Comparison of ENCODE assay signal across 8 cellular contexts in genomic region chr10:6382081-6382480, GRCh38.
A peak's percentile ranks its signal among the peaks of the same experiment; 100 is the strongest.
DNase-seq lines count a peak whose midpoint lies in the region; ATAC-seq, FAIRE-seq and TF ChIP-seq lines count a peak whose summit lies in the region.

No MANE protein-coding gene starts in this region.

- H2BK20ac ChIP-seq in H9 (ENCODE audit: low read depth, low read length, poor library complexity, severe bottlenecking): no peak overlapping the region

- H2AFZ ChIP-seq in H9 (ENCODE audit: low read length): no peak overlapping the region

- H4K8ac ChIP-seq in H9 (replicated peaks; ENCODE audit: insufficient read length, low read depth, low read length): no peak overlapping the region

- H3K27ac Mint-ChIP-seq in activated T-cell treated with anti-CD3 and anti-CD28 coated beads, Interleukin-2, amount 50 U/mL, for 72 hours: peak overlapping the region; percentile 35
- H3K27ac Mint-ChIP-seq in H9: no peak overlapping the region

- H3T11ph ChIP-seq in H9 (ENCODE audit: low read length): no peak overlapping the region

- H3K56ac ChIP-seq in H9 (ENCODE audit: insufficient read length, low read depth, low read length): no peak overlapping the region

- H4K20me1 ChIP-seq in H9 (ENCODE audit: control insufficient read depth, insufficient read depth, insufficient read length): no peaks in the 10 kb centered on the region

- no peaks in the 10 kb centered on the region for H3K27me3 Mint-ChIP-seq in activated T-cell treated with anti-CD3 and anti-CD28 coated beads, Interleukin-2, amount 50 U/mL, for 72 hours (ENCODE audit: low read depth)
- no peaks in the 10 kb centered on the region; the same call in none of the 2 replicates for H3K27me3 Mint-ChIP-seq in H9 (ENCODE audit: low read depth)

- peaks cover 31% of the 10 kb centered on the region for H3K9me3 ChIP-seq in H9 (ENCODE audit: control insufficient read depth, low read depth, low read length)

- no peaks in the 10 kb centered on the region for H3K27me3 ChIP-seq in layer of hippocampus (ENCODE audit: control insufficient read depth, insufficient read depth, low read length)
- no peaks in the 10 kb centered on the region for H3K27me3 ChIP-seq in H9 (ENCODE audit: insufficient read depth, low read length)

- H3K14ac ChIP-seq in H9 (ENCODE audit: insufficient read depth, low read length): no peak overlapping the region

- no peaks in the 10 kb centered on the region for H3K79me1 ChIP-seq in H9 (ENCODE audit: insufficient read depth, low read depth, low read length, poor library complexity, severe bottlenecking)

- H2BK15ac ChIP-seq in H9 (ENCODE audit: low read depth, low read length): no peak overlapping the region

- H3K23ac ChIP-seq in H9 (ENCODE audit: insufficient read length, low read depth, low read length): no peak overlapping the region

- peaks cover 29% of the 10 kb centered on the region for H3K4me1 Mint-ChIP-seq in activated T-cell treated with anti-CD3 and anti-CD28 coated beads, Interleukin-2, amount 50 U/mL, for 72 hours (ENCODE audit: low read depth)
- no peaks in the 10 kb centered on the region for H3K4me1 Mint-ChIP-seq in H9

- peaks cover 21 to 26% of the 10 kb centered on the region in 2 donors for H3K9me3 Mint-ChIP-seq in activated T-cell treated with anti-CD3 and anti-CD28 coated beads, Interleukin-2, amount 50 U/mL, for 72 hours
- peaks cover 54% of the 10 kb centered on the region in 2 experiments for H3K9me3 Mint-ChIP-seq in H9

- FAIRE-seq in GM18507 (lab: Jason Lieb, UNC) (peak; percentile 5), urothelium cell line (lab: Jason Lieb, UNC) (no peak)

- no peak overlapping the region for H4K5ac ChIP-seq in H9 (ENCODE audit: insufficient read length, low read depth, low read length)

- no peaks in the 10 kb centered on the region for H3K79me2 ChIP-seq in H9 (ENCODE audit: insufficient read depth, low read length)

- no peak overlapping the region for H2AK5ac ChIP-seq in H9 (ENCODE audit: insufficient read length, low read length)

- no peak overlapping the region for H2BK120ac ChIP-seq in H9 (ENCODE audit: low read depth, low read length, poor library complexity, severe bottlenecking)

- no peak overlapping the region for H4K91ac ChIP-seq in H9 (ENCODE audit: insufficient read length, low read depth, low read length)

- H3K9ac ChIP-seq in H9 (ENCODE audit: extremely low read depth, insufficient read length, low read length): no peak overlapping the region

- ATAC-seq in HG03439 (IDR thresholded peaks at IDR 0.05; ENCODE audit: unreplicated experiment): peak; percentile 51
- ATAC-seq in activated T-cell treated with anti-CD3 and anti-CD28 coated beads, Interleukin-2, amount 50 U/mL, for 72 hours (replicated peaks in 1 of 2): peak; percentile 82 to 87

- DNase-seq in GM18507 (ENCODE audit: extremely low spot score, insufficient read length, low read depth): no peak
- DNase-seq in activated T-cell treated with anti-CD3 and anti-CD28 coated beads, Interleukin-2, amount 50 U/mL, for 72 hours: peak; percentile 56 to 61
- peak; percentile 53 for DNase-seq in urothelium cell line (ENCODE audit: low spot score)
- DNase-seq in H9: no peak
- no peak for DNase-seq in NCI-H2081 treated with DMSO at 0.1 percent for 48 hours (lab: John Stamatoyannopoulos, UW)
- no peak for DNase-seq in NCI-H526 (lab: John Stamatoyannopoulos, UW)

- no peak overlapping the region for H3K4ac ChIP-seq in H9 (ENCODE audit: low read depth, low read length)

- H3K4me2 ChIP-seq in H9 (ENCODE audit: insufficient read depth, insufficient read length, low read length): no peak overlapping the region

- peaks cover 41 to 50% of the 10 kb centered on the region in 2 donors for H3K36me3 Mint-ChIP-seq in activated T-cell treated with anti-CD3 and anti-CD28 coated beads, Interleukin-2, amount 50 U/mL, for 72 hours (ENCODE audit: insufficient read depth in 2 of 2)
- H3K36me3 Mint-ChIP-seq in H9 (ENCODE audit: insufficient read depth in 1 of 3, low read depth in 3 of 3): peaks cover 22 to 48% (median 44%) of the 10 kb centered on the region in 3 experiments

- no peak overlapping the region for H2BK12ac ChIP-seq in H9 (ENCODE audit: insufficient read length, low read depth, low read length)

- TF ChIP-seq CTCF in H9 (conservative IDR thresholded peaks at IDR 0.05): no peak

- no peak overlapping the region for H2BK5ac ChIP-seq in H9 (ENCODE audit: insufficient read length, low read length)

- WGBS in H9 (ENCODE audit: extremely low coverage, insufficient read length, low lambda C conversion rate): no CpG with 5 or more reads among the region's 7 CpGs

- no peaks in the 10 kb centered on the region for H3K23me2 ChIP-seq in H9 (ENCODE audit: insufficient read length, low read depth, low read length, poor library complexity, severe bottlenecking)

- H3K4me1 ChIP-seq in H9 (ENCODE audit: insufficient read depth, low read length): no peaks in the 10 kb centered on the region

- H3K4me3 Mint-ChIP-seq in activated T-cell treated with anti-CD3 and anti-CD28 coated beads, Interleukin-2, amount 50 U/mL, for 72 hours: peak overlapping the region; percentile 73 to 84
- H3K4me3 Mint-ChIP-seq in H9: no peak overlapping the region

- no peak overlapping the region for H3K18ac ChIP-seq in H9 (ENCODE audit: insufficient read length, low read depth, low read length)

- peak overlapping the region; percentile 86 for H3K27ac ChIP-seq in layer of hippocampus (ENCODE audit: low read depth, low read length)
- no peak overlapping the region for H3K27ac ChIP-seq in H9 (ENCODE audit: insufficient read length, low read depth, low read length)

Comparison
In these comparisons a context has a peak if more than half of its experiments do, and no peak if none do; other contexts are left out.
1. DNase-seq: peak in activated T-cell treated with anti-CD3 and anti-CD28 coated beads, Interleukin-2, amount 50 U/mL, for 72 hours (2 of 2) and urothelium cell line (single experiment); none in GM18507 (single experiment), H9 (single experiment), NCI-H2081 treated with DMSO at 0.1 percent for 48 hours (single experiment) and NCI-H526 (0 of 2).
2. H3K4me3 Mint-ChIP-seq: peak in activated T-cell treated with anti-CD3 and anti-CD28 coated beads, Interleukin-2, amount 50 U/mL, for 72 hours (2 of 2); none in H9 (0 of 2).